Comparison of ENCODE assay signal across 18 cellular contexts in genomic region chr9:128113526-128114325, GRCh38. TPM values are rescaled to one million over a fixed set of nuclear protein-coding genes. Genes with fewer than 3 reads are reported as not detected.
DNase-seq lines count a peak whose midpoint lies in the region; ATAC-seq and TF ChIP-seq lines count a peak whose summit lies in the region.
"Had no signal": no experiment of that assay in that cellular context is flagged by ENCODE, and none has a peak within 500 bp of the region (broad histone marks: within the 10 kb centered on the region; RNA-seq: fewer than 3 reads in every experiment).

No MANE protein-coding gene starts in this region.

- H3K9me3 ChIP-seq in mucosa of descending colon: no peaks in the 10 kb centered on the region
- H3K9me3 ChIP-seq: thyroid gland had no signal

- CTCF ChIA-PET in activated naive CD4-positive, alpha-beta T cell treated with anti-CD3 and anti-CD28 coated beads, Interleukin-2, amount 10 ng/mL, durations not matched to agents 7 days and 5 days (lab: Charles Lee): interaction anchor here (1.4 to 1.6 kb wide), 2 partner anchors 11 to 16 kb away, joined by 5 read pairs; no protein-coding TSS in a partner anchor
- CTCF ChIA-PET in activated B cell treated with CpG ODN at 0.5 μM for 24 hours (lab: Charles Lee): interaction anchor here (1.7 to 4.3 kb wide), 2 partner anchors 20 to 79 kb away, joined by 4 to 32 read pairs; no protein-coding TSS in a partner anchor

- intact Hi-C loops in activated B cell treated with CpG ODN at 0.5 μM for 24 hours (cut with micrococcal nuclease) (no loop called here), mucosa of descending colon (cut with DNase I, micrococcal nuclease) (loop anchor here (10.0 kb wide), 4 partner anchors 49 to 169 kb away; partner anchors contain the start of genes NAIF1 (in 1 of the 2) and SLC25A25 (in 1 of the 2))

- H3K27ac Mint-ChIP-seq in activated naive CD4-positive, alpha-beta T cell treated with anti-CD3 and anti-CD28 coated beads, Interleukin-2, amount 10 ng/mL, durations not matched to agents 7 days and 5 days: peak overlapping the region; percentile 3
- no peak overlapping the region for H3K27ac Mint-ChIP-seq in activated naive CD4-positive, alpha-beta T cell treated with anti-CD3 and anti-CD28 coated beads, Interleukin-2, amount 50 U/mL, for 72 hours
- peak overlapping the region; percentile 61 for H3K27ac Mint-ChIP-seq in activated B cell treated with CpG ODN at 0.5 μM for 24 hours
- H3K27ac Mint-ChIP-seq in stimulated activated memory B cell treated with anti-CD40 and anti-IgM and Interleukin-4, amounts not matched to agents 10 μg/mL and 1 μg/mL and 100 μg/mL, for 72 hours: peak overlapping the region; percentile 83
- H3K27ac Mint-ChIP-seq: activated CD4-positive, alpha-beta T cell treated with anti-CD3 and anti-CD28 coated beads, Interleukin-2, amount 10 ng/mL, durations not matched to agents 7 days and 5 days had no signal

- POLR2A ChIA-PET in activated B cell treated with CpG ODN at 0.5 μM for 24 hours (lab: Charles Lee): interaction anchor here (0.7 to 1.8 kb wide), 6 partner anchors 15 to 207 kb away, joined by 3 to 7 read pairs (median 4); no protein-coding TSS in a partner anchor

- no peaks in the 10 kb centered on the region for H3K36me3 ChIP-seq in mucosa of descending colon (ENCODE audit: low read depth)

- H3K4me1 Mint-ChIP-seq in activated naive CD4-positive, alpha-beta T cell treated with anti-CD3 and anti-CD28 coated beads, Interleukin-2, amount 10 ng/mL, durations not matched to agents 7 days and 5 days: peaks cover 8% of the 10 kb centered on the region
- peaks cover 42% of the 10 kb centered on the region for H3K4me1 Mint-ChIP-seq in activated B cell treated with CpG ODN at 0.5 μM for 24 hours
- H3K4me1 Mint-ChIP-seq in stimulated activated memory B cell treated with anti-CD40 and anti-IgM and Interleukin-4, amounts not matched to agents 10 μg/mL and 1 μg/mL and 100 μg/mL, for 72 hours: peaks cover 46% of the 10 kb centered on the region

- H3K9me3 Mint-ChIP-seq in activated naive CD4-positive, alpha-beta T cell treated with anti-CD3 and anti-CD28 coated beads, Interleukin-2, amount 10 ng/mL, durations not matched to agents 7 days and 5 days: no peaks in the 10 kb centered on the region
- no peaks in the 10 kb centered on the region for H3K9me3 Mint-ChIP-seq in activated naive CD4-positive, alpha-beta T cell treated with anti-CD3 and anti-CD28 coated beads, Interleukin-2, amount 50 U/mL, for 72 hours
- no peaks in the 10 kb centered on the region for H3K9me3 Mint-ChIP-seq in activated B cell treated with CpG ODN at 0.5 μM for 24 hours
- no peaks in the 10 kb centered on the region for H3K9me3 Mint-ChIP-seq in stimulated activated memory B cell treated with anti-CD40 and anti-IgM and Interleukin-4, amounts not matched to agents 10 μg/mL and 1 μg/mL and 100 μg/mL, for 72 hours
- H3K9me3 Mint-ChIP-seq: activated CD4-positive, alpha-beta T cell treated with anti-CD3 and anti-CD28 coated beads, Interleukin-2, amount 10 ng/mL, durations not matched to agents 7 days and 5 days had no signal

- peak overlapping the region; percentile 24 for H3K4me3 ChIP-seq in mucosa of descending colon
- H3K4me3 ChIP-seq: coronary artery, thyroid gland had no signal

- H3K4me1 ChIP-seq in mucosa of descending colon (ENCODE audit: low read depth): peaks cover 52% of the 10 kb centered on the region

- ATAC-seq in activated naive CD4-positive, alpha-beta T cell treated with anti-CD3 and anti-CD28 coated beads, Interleukin-2, amount 50 U/mL, for 72 hours: no peak
- ATAC-seq in activated B cell treated with CpG ODN at 0.5 μM for 24 hours (ENCODE audit: low read depth) (no peak), mucosa of descending colon (no peak), HG02623 (IDR thresholded peaks at IDR 0.05; ENCODE audit: unreplicated experiment) (no peak)
- no peak for ATAC-seq in stimulated activated memory B cell treated with anti-CD40 and anti-IgM and Interleukin-4, amounts not matched to agents 10 μg/mL and 1 μg/mL and 100 μg/mL, for 72 hours

- TF ChIP-seq CTCF in activated B cell treated with CpG ODN at 0.5 μM for 24 hours (IDR thresholded peaks at IDR 0.05) (no peak), mucosa of descending colon (IDR thresholded peaks at IDR 0.05) (no peak)

- DNase-seq in activated naive CD4-positive, alpha-beta T cell treated with anti-CD3 and anti-CD28 coated beads, Interleukin-2, amount 10 ng/mL, durations not matched to agents 7 days and 5 days: no peak
- no peak for DNase-seq in activated naive CD4-positive, alpha-beta T cell treated with anti-CD3 and anti-CD28 coated beads, Interleukin-2, amount 50 U/mL, for 72 hours (ENCODE audit: low spot score in 2 of 2)
- DNase-seq in activated B cell treated with CpG ODN at 0.5 μM for 24 hours (no peak), mucosa of descending colon (peak in 2 of 3 donors; percentile 63), NCI-H2227 (lab: John Stamatoyannopoulos, UW; ENCODE audit: unreplicated experiment) (no peak), ecto neural progenitor cell (ENCODE audit: low spot score) (no peak)
- DNase-seq: activated CD4-positive, alpha-beta T cell treated with anti-CD3 and anti-CD28 coated beads, Interleukin-2, amount 10 ng/mL, durations not matched to agents 7 days and 5 days; activated naive CD4-positive, alpha-beta T cell treated with Interleukin-2 at 50 U/mL for 16 hours; NCI-H1092; NCI-H2107; NCI-H526 treated with DMSO at 0.1 percent for 48 hours; occipital lobe; stimulated activated CD4-positive, alpha-beta T cell treated with anti-CD3 and anti-CD28 coated beads, Interleukin-4, amount 100 ng/mL, for 4 hours; stimulated activated CD8-positive, alpha-beta memory T cell treated with anti-CD3 and anti-CD28 coated beads, Interleukin-4, amount 100 ng/mL, for 48 hours had no signal

- no peaks in the 10 kb centered on the region for H3K27me3 Mint-ChIP-seq in activated naive CD4-positive, alpha-beta T cell treated with anti-CD3 and anti-CD28 coated beads, Interleukin-2, amount 10 ng/mL, durations not matched to agents 7 days and 5 days
- no peaks in the 10 kb centered on the region for H3K27me3 Mint-ChIP-seq in activated B cell treated with CpG ODN at 0.5 μM for 24 hours
- H3K27me3 Mint-ChIP-seq in stimulated activated memory B cell treated with anti-CD40 and anti-IgM and Interleukin-4, amounts not matched to agents 10 μg/mL and 1 μg/mL and 100 μg/mL, for 72 hours: no peaks in the 10 kb centered on the region
- H3K27me3 Mint-ChIP-seq: activated CD4-positive, alpha-beta T cell treated with anti-CD3 and anti-CD28 coated beads, Interleukin-2, amount 10 ng/mL, durations not matched to agents 7 days and 5 days had no signal

- H3K4me3 Mint-ChIP-seq in activated naive CD4-positive, alpha-beta T cell treated with anti-CD3 and anti-CD28 coated beads, Interleukin-2, amount 10 ng/mL, durations not matched to agents 7 days and 5 days: no peak overlapping the region
- H3K4me3 Mint-ChIP-seq in activated B cell treated with CpG ODN at 0.5 μM for 24 hours: no peak overlapping the region
- no peak overlapping the region for H3K4me3 Mint-ChIP-seq in stimulated activated memory B cell treated with anti-CD40 and anti-IgM and Interleukin-4, amounts not matched to agents 10 μg/mL and 1 μg/mL and 100 μg/mL, for 72 hours
- H3K4me3 Mint-ChIP-seq: activated CD4-positive, alpha-beta T cell treated with anti-CD3 and anti-CD28 coated beads, Interleukin-2, amount 10 ng/mL, durations not matched to agents 7 days and 5 days had no signal

- H3K36me3 Mint-ChIP-seq in activated naive CD4-positive, alpha-beta T cell treated with anti-CD3 and anti-CD28 coated beads, Interleukin-2, amount 10 ng/mL, durations not matched to agents 7 days and 5 days: peaks cover 12% of the 10 kb centered on the region
- no peaks in the 10 kb centered on the region for H3K36me3 Mint-ChIP-seq in activated naive CD4-positive, alpha-beta T cell treated with anti-CD3 and anti-CD28 coated beads, Interleukin-2, amount 50 U/mL, for 72 hours
- H3K36me3 Mint-ChIP-seq in activated B cell treated with CpG ODN at 0.5 μM for 24 hours (ENCODE audit: low read depth): peaks cover 36% of the 10 kb centered on the region
- H3K36me3 Mint-ChIP-seq in stimulated activated memory B cell treated with anti-CD40 and anti-IgM and Interleukin-4, amounts not matched to agents 10 μg/mL and 1 μg/mL and 100 μg/mL, for 72 hours: peaks cover 28% of the 10 kb centered on the region

RNA-seq across cellular contexts. Expression of gene PTGES2, which starts 13.8 kb away (rescaled TPM):
- total RNA-seq in activated naive CD4-positive, alpha-beta T cell treated with anti-CD3 and anti-CD28 coated beads, Interleukin-2, amount 50 U/mL, for 72 hours: 10 to 100 TPM in 1 of 2 donors, 1 to 10 TPM in 1; 6.6 to 50.6 TPM
- total RNA-seq in activated B cell treated with CpG ODN at 0.5 μM for 24 hours: 86.7 and 89.2 TPM in 2 replicates
- 10 to 100 TPM; 65.3 to 99.7 (median 90.6) TPM for total RNA-seq in mucosa of descending colon

RNA-seq across cellular contexts. Expression of gene LCN2, which starts 35.5 kb away (rescaled TPM):
- total RNA-seq in activated naive CD4-positive, alpha-beta T cell treated with anti-CD3 and anti-CD28 coated beads, Interleukin-2, amount 50 U/mL, for 72 hours: not detected
- not detected in 2 replicates for total RNA-seq in activated B cell treated with CpG ODN at 0.5 μM for 24 hours
- total RNA-seq in mucosa of descending colon: 100 to 1,000 TPM in 1 of 3 donors, 10 to 100 TPM in 2; 16.8 to 456 (median 20.5) TPM
- total RNA-seq: activated CD4-positive, alpha-beta T cell treated with anti-CD3 and anti-CD28 coated beads, Interleukin-2, amount 10 ng/mL, durations not matched to agents 7 days and 5 days; occipital lobe had no signal

RNA-seq across cellular contexts. Expression of gene SLC25A25, which starts 45.7 kb away (rescaled TPM):
- 10 to 100 TPM; 10.9 to 19.0 TPM for total RNA-seq in activated naive CD4-positive, alpha-beta T cell treated with anti-CD3 and anti-CD28 coated beads, Interleukin-2, amount 50 U/mL, for 72 hours
- total RNA-seq in activated B cell treated with CpG ODN at 0.5 μM for 24 hours (8.0 and 9.4 TPM in 2 replicates), mucosa of descending colon (10 to 100 TPM; 19.1 to 27.3 (median 21.3) TPM)

RNA-seq across cellular contexts. Expression of gene BBLN, which starts 46.3 kb away (rescaled TPM):
- total RNA-seq in activated naive CD4-positive, alpha-beta T cell treated with anti-CD3 and anti-CD28 coated beads, Interleukin-2, amount 50 U/mL, for 72 hours: 10 to 100 TPM; 67.6 to 82.2 TPM
- total RNA-seq in activated B cell treated with CpG ODN at 0.5 μM for 24 hours (47.7 and 53.6 TPM in 2 replicates), mucosa of descending colon (10 to 100 TPM; 33.7 to 46.8 (median 37.6) TPM)

RNA-seq across cellular contexts. Expression of gene NAIF1, which starts 46.6 kb away (rescaled TPM):
- 10 to 100 TPM in 1 of 2 donors, 1 to 10 TPM in 1; 9.8 to 12.7 TPM for total RNA-seq in activated naive CD4-positive, alpha-beta T cell treated with anti-CD3 and anti-CD28 coated beads, Interleukin-2, amount 50 U/mL, for 72 hours
- total RNA-seq in activated B cell treated with CpG ODN at 0.5 μM for 24 hours (10.4 and 11.1 TPM in 2 replicates), mucosa of descending colon (10 to 100 TPM; 10.4 to 12.6 (median 11.9) TPM)

Comparison
In these comparisons a context has a peak if more than half of its experiments do, and no peak if none do; other contexts are left out.
1. H3K27ac Mint-ChIP-seq: peak in activated naive CD4-positive, alpha-beta T cell treated with anti-CD3 and anti-CD28 coated beads, Interleukin-2, amount 10 ng/mL, durations not matched to agents 7 days and 5 days (single experiment), activated B cell treated with CpG ODN at 0.5 μM for 24 hours (single experiment) and stimulated activated memory B cell treated with anti-CD40 and anti-IgM and Interleukin-4, amounts not matched to agents 10 μg/mL and 1 μg/mL and 100 μg/mL, for 72 hours (single experiment); none in activated naive CD4-positive, alpha-beta T cell treated with anti-CD3 and anti-CD28 coated beads, Interleukin-2, amount 50 U/mL, for 72 hours (0 of 2).
2. DNase-seq: peak in mucosa of descending colon (2 of 3); none in activated naive CD4-positive, alpha-beta T cell treated with anti-CD3 and anti-CD28 coated beads, Interleukin-2, amount 10 ng/mL, durations not matched to agents 7 days and 5 days (single experiment), activated naive CD4-positive, alpha-beta T cell treated with anti-CD3 and anti-CD28 coated beads, Interleukin-2, amount 50 U/mL, for 72 hours (0 of 2), activated B cell treated with CpG ODN at 0.5 μM for 24 hours (single experiment), NCI-H2227 (single experiment) and ecto neural progenitor cell (single experiment).
3. RNA of gene LCN2, which starts 35.5 kb away (total RNA-seq): 16.8 to 456 TPM in mucosa of descending colon; not detected in activated naive CD4-positive, alpha-beta T cell treated with anti-CD3 and anti-CD28 coated beads, Interleukin-2, amount 50 U/mL, for 72 hours and not detected in activated B cell treated with CpG ODN at 0.5 μM for 24 hours; every median in the first group is over 10 times any median in the second.